ENCODE assay signal across 9 cellular contexts in genomic region chr1:202155478-202156021, GRCh38. TPM values are rescaled to one million over a fixed set of nuclear protein-coding genes. Genes with fewer than 3 reads are reported as not detected.
DNase-seq lines count a peak whose midpoint lies in the region; ATAC-seq and TF ChIP-seq lines count a peak whose summit lies in the region.
"Had no signal": no experiment of that assay in that cellular context is flagged by ENCODE, and none has a peak within 500 bp of the region (broad histone marks: within the 10 kb centered on the region; RNA-seq: fewer than 3 reads in every experiment).

No MANE protein-coding gene starts in this region.

- in situ Hi-C loops in mammary epithelial cell (cut with MboI; ENCODE audit: low sequenced_read_pairs in 2 of 2): no loop called here

- DNase-seq in NCI-H1105 treated with DMSO at 0.1 percent for 48 hours (lab: John Stamatoyannopoulos, UW): peak; percentile 23
- no peak for DNase-seq in NCI-H1105 (lab: John Stamatoyannopoulos, UW)
- peak; percentile 45 for DNase-seq in NCI-H460 (ENCODE audit: extremely low read depth, low read depth)
- peak; percentile 54 for DNase-seq in mammary epithelial cell
- DNase-seq in NCI-H526 (lab: John Stamatoyannopoulos, UW): no peak
- DNase-seq in mesenteric fat pad (ENCODE audit: low spot score): no peak
- DNase-seq: uterus had no signal

- H3K9me3 ChIP-seq in mammary epithelial cell (replicated peaks; ENCODE audit: insufficient read depth, low read length): no peaks in the 10 kb centered on the region
- no peaks in the 10 kb centered on the region for H3K9me3 ChIP-seq in neutrophil
- H3K9me3 ChIP-seq: uterus had no signal

- H3K4me1 ChIP-seq in mammary epithelial cell (ENCODE audit: insufficient read depth, low read length) (peaks cover 2% of the 10 kb centered on the region), neutrophil (ENCODE audit: control insufficient read depth in 1 of 2, insufficient read depth in 1 of 2, low read depth in 1 of 2, low read length in 1 of 2) (peaks cover 62 to 68% of the 10 kb centered on the region in 2 experiments)
- H3K4me1 ChIP-seq: uterus had no signal

- no peaks in the 10 kb centered on the region for H3K36me3 ChIP-seq in mammary epithelial cell (ENCODE audit: insufficient read depth, low read length)
- peaks cover 45% of the 10 kb centered on the region for H3K36me3 ChIP-seq in neutrophil
- H3K36me3 ChIP-seq: uterus had no signal

- intact Hi-C loops in mammary epithelial cell (cut with micrococcal nuclease): no loop called here

- no peaks in the 10 kb centered on the region for H3K79me2 ChIP-seq in mammary epithelial cell (ENCODE audit: insufficient read depth, low read length)

- H4K20me1 ChIP-seq in mammary epithelial cell (ENCODE audit: insufficient read depth, low read length): no peaks in the 10 kb centered on the region

- no peak overlapping the region for H3K4me3 ChIP-seq in mammary epithelial cell (replicated peaks in 1 of 3; ENCODE audit: insufficient read depth in 1 of 3, low read depth in 2 of 3, low read length in 3 of 3)
- H3K4me3 ChIP-seq in neutrophil (ENCODE audit: low read depth in 1 of 2, low read length in 1 of 2): no peak overlapping the region
- H3K4me3 ChIP-seq: uterus had no signal

- WGBS in mammary epithelial cell (ENCODE audit: low coverage, missing lambda C conversion rate): 22% methylated on average over 8 of the region's 8 CpGs

- no peak for ATAC-seq in HG03432 (IDR thresholded peaks at IDR 0.05; ENCODE audit: unreplicated experiment)

- no TSS peak for BruUV-seq in mammary epithelial cell (replicated peaks; lab: Mats Ljungman, UMichigan)

- H3K27ac ChIP-seq in mammary epithelial cell (ENCODE audit: insufficient read depth, low read depth, low read length) (no peak overlapping the region), neutrophil (peak overlapping the region; percentile 66)
- H3K27ac ChIP-seq: uterus had no signal

- no peak overlapping the region for H2AFZ ChIP-seq in mammary epithelial cell (ENCODE audit: low read depth, low read length)

- H3K27me3 ChIP-seq in mammary epithelial cell (ENCODE audit: insufficient read depth, low read length) (no peaks in the 10 kb centered on the region), neutrophil (no peaks in the 10 kb centered on the region)
- H3K27me3 ChIP-seq: uterus had no signal

- CTCF ChIA-PET in mammary epithelial cell (lab: Charles Lee; ENCODE audit: low non-redundant PET): interaction anchor here (0.6 to 1.0 kb wide), 2 partner anchors 159 to 309 kb away, joined by 3 read pairs; no protein-coding TSS in a partner anchor

- H3K9ac ChIP-seq in mammary epithelial cell (ENCODE audit: insufficient read depth, low read length): no peak overlapping the region

- no peak overlapping the region for H3K4me2 ChIP-seq in mammary epithelial cell (ENCODE audit: insufficient read depth, low read depth, low read length)

- TF ChIP-seq CTCF in mammary epithelial cell (conservative IDR thresholded peaks at IDR 0.05 in 1 of 2, IDR thresholded peaks at IDR 0.05 in 1 of 2; ENCODE audit: extremely low read depth in 1 of 2, insufficient read depth in 1 of 2, low read depth in 1 of 2, low read length in 2 of 2) (no peak), neutrophil (IDR thresholded peaks at IDR 0.05) (no peak)

- dilution Hi-C loops in mammary epithelial cell (cut with HindIII; ENCODE audit: low sequenced_read_pairs): no loop called here

RNA-seq across cellular contexts. Expression of gene PTPN7, which starts 4.9 kb away (rescaled TPM):
- total RNA-seq in NCI-H460 (2014; rRNA removed; shearing (Covaris generic)): not detected in 2 replicates
- polyA plus RNA-seq in NCI-H460 (2014; cell fraction: nucleus; rRNA removed): not detected in 2 replicates
- total RNA-seq in mammary epithelial cell: not detected
- polyA plus RNA-seq in mammary epithelial cell: 0.03 TPM
- polyA minus RNA-seq in mammary epithelial cell: not detected
- total RNA-seq in mesenteric fat pad: 3.0 TPM

RNA-seq across cellular contexts. Expression of gene ARL8A, which starts 11.0 kb away (rescaled TPM):
- total RNA-seq in NCI-H460 (2014; rRNA removed; shearing (Covaris generic)): 43.8 and 46.6 TPM in 2 replicates
- 16.5 and 44.1 TPM in 2 replicates for polyA plus RNA-seq in NCI-H460 (2014; cell fraction: nucleus; rRNA removed)
- total RNA-seq in mammary epithelial cell (10 to 100 TPM; 36.7 to 56.2 TPM), mesenteric fat pad (106 TPM)
- polyA plus RNA-seq in mammary epithelial cell: 33.9 TPM
- 21.9 TPM for polyA minus RNA-seq in mammary epithelial cell

RNA-seq across cellular contexts. Expression of gene GPR37L1, which starts 32.8 kb away (rescaled TPM):
- total RNA-seq in NCI-H460 (2014; rRNA removed; shearing (Covaris generic)): not detected in 2 replicates
- polyA plus RNA-seq in NCI-H460 (2014; cell fraction: nucleus; rRNA removed): not detected in 2 replicates
- total RNA-seq in mammary epithelial cell: not detected
- 0.02 TPM for polyA plus RNA-seq in mammary epithelial cell
- polyA minus RNA-seq in mammary epithelial cell: not detected
- not detected for total RNA-seq in mesenteric fat pad

RNA-seq across cellular contexts. Expression of gene LGR6, which starts 38.0 kb away (rescaled TPM):
- total RNA-seq in NCI-H460 (2014; rRNA removed; shearing (Covaris generic)): 0.15 and 0.46 TPM in 2 replicates
- polyA plus RNA-seq in NCI-H460 (2014; cell fraction: nucleus; rRNA removed): not detected in 2 replicates
- total RNA-seq in mammary epithelial cell (under 1 TPM; 0.45 to 0.50 TPM), mesenteric fat pad (0.35 TPM)
- 0.15 TPM for polyA plus RNA-seq in mammary epithelial cell
- polyA minus RNA-seq in mammary epithelial cell: not detected

Comparison
In these comparisons a context has a peak if more than half of its experiments do, and no peak if none do; other contexts are left out.
1. DNase-seq: peak in NCI-H1105 treated with DMSO at 0.1 percent for 48 hours (single experiment), NCI-H460 (single experiment) and mammary epithelial cell (single experiment); none in NCI-H1105 (single experiment), NCI-H526 (0 of 2) and mesenteric fat pad (single experiment).